In genomic region chr3:146273721-146274407, GRCh38 we compare ENCODE assay signal across 1 cellular context.
TF ChIP-seq lines count a peak whose summit lies in the region.

No MANE protein-coding gene starts in this region.

TF ChIP-seq in GM23338, 12 proteins besides CTCF, POLR2A, EP300 and RAD21 (continued from another document):
- TF ChIP-seq, protein P1, sequence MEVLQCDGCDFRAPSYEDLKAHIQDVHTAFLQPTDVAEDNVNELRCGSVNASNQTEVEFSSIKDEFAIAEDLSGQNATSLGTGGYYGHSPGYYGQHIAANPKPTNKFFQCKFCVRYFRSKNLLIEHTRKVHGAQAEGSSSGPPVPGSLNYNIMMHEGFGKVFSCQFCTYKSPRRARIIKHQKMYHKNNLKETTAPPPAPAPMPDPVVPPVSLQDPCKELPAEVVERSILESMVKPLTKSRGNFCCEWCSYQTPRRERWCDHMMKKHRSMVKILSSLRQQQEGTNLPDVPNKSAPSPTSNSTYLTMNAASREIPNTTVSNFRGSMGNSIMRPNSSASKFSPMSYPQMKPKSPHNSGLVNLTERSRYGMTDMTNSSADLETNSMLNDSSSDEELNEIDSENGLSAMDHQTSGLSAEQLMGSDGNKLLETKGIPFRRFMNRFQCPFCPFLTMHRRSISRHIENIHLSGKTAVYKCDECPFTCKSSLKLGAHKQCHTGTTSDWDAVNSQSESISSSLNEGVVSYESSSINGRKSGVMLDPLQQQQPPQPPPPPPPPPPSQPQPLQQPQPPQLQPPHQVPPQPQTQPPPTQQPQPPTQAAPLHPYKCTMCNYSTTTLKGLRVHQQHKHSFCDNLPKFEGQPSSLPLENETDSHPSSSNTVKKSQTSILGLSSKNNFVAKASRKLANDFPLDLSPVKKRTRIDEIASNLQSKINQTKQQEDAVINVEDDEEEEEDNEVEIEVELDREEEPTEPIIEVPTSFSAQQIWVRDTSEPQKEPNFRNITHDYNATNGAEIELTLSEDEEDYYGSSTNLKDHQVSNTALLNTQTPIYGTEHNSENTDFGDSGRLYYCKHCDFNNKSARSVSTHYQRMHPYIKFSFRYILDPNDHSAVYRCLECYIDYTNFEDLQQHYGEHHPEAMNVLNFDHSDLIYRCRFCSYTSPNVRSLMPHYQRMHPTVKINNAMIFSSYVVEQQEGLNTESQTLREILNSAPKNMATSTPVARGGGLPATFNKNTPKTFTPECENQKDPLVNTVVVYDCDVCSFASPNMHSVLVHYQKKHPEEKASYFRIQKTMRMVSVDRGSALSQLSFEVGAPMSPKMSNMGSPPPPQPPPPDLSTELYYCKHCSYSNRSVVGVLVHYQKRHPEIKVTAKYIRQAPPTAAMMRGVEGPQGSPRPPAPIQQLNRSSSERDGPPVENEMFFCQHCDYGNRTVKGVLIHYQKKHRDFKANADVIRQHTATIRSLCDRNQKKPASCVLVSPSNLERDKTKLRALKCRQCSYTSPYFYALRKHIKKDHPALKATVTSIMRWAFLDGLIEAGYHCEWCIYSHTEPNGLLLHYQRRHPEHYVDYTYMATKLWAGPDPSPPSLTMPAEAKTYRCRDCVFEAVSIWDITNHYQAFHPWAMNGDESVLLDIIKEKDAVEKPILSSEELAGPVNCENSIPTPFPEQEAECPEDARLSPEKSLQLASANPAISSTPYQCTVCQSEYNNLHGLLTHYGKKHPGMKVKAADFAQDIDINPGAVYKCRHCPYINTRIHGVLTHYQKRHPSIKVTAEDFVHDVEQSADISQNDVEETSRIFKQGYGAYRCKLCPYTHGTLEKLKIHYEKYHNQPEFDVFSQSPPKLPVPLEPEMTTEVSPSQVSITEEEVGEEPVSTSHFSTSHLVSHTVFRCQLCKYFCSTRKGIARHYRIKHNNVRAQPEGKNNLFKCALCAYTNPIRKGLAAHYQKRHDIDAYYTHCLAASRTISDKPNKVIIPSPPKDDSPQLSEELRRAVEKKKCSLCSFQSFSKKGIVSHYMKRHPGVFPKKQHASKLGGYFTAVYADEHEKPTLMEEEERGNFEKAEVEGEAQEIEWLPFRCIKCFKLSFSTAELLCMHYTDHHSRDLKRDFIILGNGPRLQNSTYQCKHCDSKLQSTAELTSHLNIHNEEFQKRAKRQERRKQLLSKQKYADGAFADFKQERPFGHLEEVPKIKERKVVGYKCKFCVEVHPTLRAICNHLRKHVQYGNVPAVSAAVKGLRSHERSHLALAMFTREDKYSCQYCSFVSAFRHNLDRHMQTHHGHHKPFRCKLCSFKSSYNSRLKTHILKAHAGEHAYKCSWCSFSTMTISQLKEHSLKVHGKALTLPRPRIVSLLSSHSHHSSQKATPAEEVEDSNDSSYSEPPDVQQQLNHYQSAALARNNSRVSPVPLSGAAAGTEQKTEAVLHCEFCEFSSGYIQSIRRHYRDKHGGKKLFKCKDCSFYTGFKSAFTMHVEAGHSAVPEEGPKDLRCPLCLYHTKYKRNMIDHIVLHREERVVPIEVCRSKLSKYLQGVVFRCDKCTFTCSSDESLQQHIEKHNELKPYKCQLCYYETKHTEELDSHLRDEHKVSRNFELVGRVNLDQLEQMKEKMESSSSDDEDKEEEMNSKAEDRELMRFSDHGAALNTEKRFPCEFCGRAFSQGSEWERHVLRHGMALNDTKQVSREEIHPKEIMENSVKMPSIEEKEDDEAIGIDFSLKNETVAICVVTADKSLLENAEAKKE (CRISPR knock-in tag; IDR thresholded peaks at IDR 0.05) = no peak
- no peak for TF ChIP-seq EZH2phosphoT487 (IDR thresholded peaks at IDR 0.05; ENCODE audit: unreplicated experiment)
- TF ChIP-seq POLR2AphosphoS5 (IDR thresholded peaks at IDR 0.05; ENCODE audit: low read depth) = no peak
- no peak for TF ChIP-seq EZH2 (IDR thresholded peaks at IDR 0.05; ENCODE audit: low read depth, unreplicated experiment)
- no peak for TF ChIP-seq CREB1 (CRISPR knock-in tag; IDR thresholded peaks at IDR 0.05; ENCODE audit: low read depth)
- no peak for TF ChIP-seq STAT1 (IDR thresholded peaks at IDR 0.05; ENCODE audit: unreplicated experiment)
- TF ChIP-seq, protein P2, sequence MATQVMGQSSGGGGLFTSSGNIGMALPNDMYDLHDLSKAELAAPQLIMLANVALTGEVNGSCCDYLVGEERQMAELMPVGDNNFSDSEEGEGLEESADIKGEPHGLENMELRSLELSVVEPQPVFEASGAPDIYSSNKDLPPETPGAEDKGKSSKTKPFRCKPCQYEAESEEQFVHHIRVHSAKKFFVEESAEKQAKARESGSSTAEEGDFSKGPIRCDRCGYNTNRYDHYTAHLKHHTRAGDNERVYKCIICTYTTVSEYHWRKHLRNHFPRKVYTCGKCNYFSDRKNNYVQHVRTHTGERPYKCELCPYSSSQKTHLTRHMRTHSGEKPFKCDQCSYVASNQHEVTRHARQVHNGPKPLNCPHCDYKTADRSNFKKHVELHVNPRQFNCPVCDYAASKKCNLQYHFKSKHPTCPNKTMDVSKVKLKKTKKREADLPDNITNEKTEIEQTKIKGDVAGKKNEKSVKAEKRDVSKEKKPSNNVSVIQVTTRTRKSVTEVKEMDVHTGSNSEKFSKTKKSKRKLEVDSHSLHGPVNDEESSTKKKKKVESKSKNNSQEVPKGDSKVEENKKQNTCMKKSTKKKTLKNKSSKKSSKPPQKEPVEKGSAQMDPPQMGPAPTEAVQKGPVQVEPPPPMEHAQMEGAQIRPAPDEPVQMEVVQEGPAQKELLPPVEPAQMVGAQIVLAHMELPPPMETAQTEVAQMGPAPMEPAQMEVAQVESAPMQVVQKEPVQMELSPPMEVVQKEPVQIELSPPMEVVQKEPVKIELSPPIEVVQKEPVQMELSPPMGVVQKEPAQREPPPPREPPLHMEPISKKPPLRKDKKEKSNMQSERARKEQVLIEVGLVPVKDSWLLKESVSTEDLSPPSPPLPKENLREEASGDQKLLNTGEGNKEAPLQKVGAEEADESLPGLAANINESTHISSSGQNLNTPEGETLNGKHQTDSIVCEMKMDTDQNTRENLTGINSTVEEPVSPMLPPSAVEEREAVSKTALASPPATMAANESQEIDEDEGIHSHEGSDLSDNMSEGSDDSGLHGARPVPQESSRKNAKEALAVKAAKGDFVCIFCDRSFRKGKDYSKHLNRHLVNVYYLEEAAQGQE (IDR thresholded peaks at IDR 0.05; ENCODE audit: unreplicated experiment) = no peak
- TF ChIP-seq JUNB (IDR thresholded peaks at IDR 0.05; ENCODE audit: unreplicated experiment) = no peak
